1 cellular context compared by ENCODE assay signal in the genomic region with DNA sequence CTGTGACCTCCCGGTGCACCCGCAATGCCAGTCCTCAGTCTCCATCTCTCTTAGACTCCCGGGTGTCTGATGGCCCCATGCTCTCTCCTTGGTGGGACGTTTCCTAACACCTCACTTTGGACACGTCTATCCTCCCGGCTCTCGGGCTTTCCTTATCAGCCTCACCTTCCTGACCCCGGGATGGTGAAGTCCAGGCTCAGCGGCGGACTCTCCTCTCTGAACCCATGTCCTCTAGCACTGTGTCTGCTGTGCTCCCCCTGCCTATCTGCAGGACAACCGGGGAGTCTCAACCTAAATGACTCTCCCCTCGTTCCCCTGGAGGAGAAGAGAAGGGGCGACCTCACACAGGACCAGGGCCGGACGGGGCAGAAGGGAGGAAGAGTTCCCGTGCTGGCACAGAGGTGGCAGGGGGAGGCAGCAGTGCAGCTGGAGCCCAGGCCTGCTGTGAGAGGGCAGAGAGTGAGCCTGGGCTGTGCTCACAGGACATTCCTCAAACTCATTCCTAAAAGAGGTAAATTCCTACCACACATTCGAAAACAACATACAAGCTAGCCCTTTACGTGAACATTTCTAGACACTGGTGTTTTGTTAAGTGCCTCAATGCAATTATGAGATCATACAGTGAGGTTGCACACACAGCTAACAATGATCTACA.
TF ChIP-seq lines count a peak whose summit lies in the region.

No MANE protein-coding gene starts in this region.

TF ChIP-seq in HCT116, 20 proteins besides CTCF, POLR2A, EP300 and RAD21 (continued from another document):
- TF ChIP-seq, protein P1, sequence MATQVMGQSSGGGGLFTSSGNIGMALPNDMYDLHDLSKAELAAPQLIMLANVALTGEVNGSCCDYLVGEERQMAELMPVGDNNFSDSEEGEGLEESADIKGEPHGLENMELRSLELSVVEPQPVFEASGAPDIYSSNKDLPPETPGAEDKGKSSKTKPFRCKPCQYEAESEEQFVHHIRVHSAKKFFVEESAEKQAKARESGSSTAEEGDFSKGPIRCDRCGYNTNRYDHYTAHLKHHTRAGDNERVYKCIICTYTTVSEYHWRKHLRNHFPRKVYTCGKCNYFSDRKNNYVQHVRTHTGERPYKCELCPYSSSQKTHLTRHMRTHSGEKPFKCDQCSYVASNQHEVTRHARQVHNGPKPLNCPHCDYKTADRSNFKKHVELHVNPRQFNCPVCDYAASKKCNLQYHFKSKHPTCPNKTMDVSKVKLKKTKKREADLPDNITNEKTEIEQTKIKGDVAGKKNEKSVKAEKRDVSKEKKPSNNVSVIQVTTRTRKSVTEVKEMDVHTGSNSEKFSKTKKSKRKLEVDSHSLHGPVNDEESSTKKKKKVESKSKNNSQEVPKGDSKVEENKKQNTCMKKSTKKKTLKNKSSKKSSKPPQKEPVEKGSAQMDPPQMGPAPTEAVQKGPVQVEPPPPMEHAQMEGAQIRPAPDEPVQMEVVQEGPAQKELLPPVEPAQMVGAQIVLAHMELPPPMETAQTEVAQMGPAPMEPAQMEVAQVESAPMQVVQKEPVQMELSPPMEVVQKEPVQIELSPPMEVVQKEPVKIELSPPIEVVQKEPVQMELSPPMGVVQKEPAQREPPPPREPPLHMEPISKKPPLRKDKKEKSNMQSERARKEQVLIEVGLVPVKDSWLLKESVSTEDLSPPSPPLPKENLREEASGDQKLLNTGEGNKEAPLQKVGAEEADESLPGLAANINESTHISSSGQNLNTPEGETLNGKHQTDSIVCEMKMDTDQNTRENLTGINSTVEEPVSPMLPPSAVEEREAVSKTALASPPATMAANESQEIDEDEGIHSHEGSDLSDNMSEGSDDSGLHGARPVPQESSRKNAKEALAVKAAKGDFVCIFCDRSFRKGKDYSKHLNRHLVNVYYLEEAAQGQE (IDR thresholded peaks at IDR 0.05; ENCODE audit: low read depth): no peak
- no peak for TF ChIP-seq FOSL1 (IDR thresholded peaks at IDR 0.05; ENCODE audit: low read depth)
- TF ChIP-seq, protein P2, sequence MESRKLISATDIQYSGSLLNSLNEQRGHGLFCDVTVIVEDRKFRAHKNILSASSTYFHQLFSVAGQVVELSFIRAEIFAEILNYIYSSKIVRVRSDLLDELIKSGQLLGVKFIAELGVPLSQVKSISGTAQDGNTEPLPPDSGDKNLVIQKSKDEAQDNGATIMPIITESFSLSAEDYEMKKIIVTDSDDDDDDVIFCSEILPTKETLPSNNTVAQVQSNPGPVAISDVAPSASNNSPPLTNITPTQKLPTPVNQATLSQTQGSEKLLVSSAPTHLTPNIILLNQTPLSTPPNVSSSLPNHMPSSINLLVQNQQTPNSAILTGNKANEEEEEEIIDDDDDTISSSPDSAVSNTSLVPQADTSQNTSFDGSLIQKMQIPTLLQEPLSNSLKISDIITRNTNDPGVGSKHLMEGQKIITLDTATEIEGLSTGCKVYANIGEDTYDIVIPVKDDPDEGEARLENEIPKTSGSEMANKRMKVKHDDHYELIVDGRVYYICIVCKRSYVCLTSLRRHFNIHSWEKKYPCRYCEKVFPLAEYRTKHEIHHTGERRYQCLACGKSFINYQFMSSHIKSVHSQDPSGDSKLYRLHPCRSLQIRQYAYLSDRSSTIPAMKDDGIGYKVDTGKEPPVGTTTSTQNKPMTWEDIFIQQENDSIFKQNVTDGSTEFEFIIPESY (IDR thresholded peaks at IDR 0.05; ENCODE audit: extremely low read depth, insufficient replicate concordance, low read length): no peak
- TF ChIP-seq ELF1 (IDR thresholded peaks at IDR 0.05; ENCODE audit: borderline replicate concordance, low read depth): no peak
- no peak for TF ChIP-seq ZFX (IDR thresholded peaks at IDR 0.05)
TF ChIP-seq in HCT116: peak in this region for 0.
